In genomic region chr13:46796515-46797467, GRCh38 we compare ENCODE assay signal across 8 cellular contexts. TPM values are rescaled to one million over a fixed set of nuclear protein-coding genes. Genes with fewer than 3 reads are reported as not detected.
DNase-seq lines count a peak whose midpoint lies in the region; ATAC-seq and TF ChIP-seq lines count a peak whose summit lies in the region.

A gene with protein sequence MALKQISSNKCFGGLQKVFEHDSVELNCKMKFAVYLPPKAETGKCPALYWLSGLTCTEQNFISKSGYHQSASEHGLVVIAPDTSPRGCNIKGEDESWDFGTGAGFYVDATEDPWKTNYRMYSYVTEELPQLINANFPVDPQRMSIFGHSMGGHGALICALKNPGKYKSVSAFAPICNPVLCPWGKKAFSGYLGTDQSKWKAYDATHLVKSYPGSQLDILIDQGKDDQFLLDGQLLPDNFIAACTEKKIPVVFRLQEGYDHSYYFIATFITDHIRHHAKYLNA (minus strand): TSS chr13:46797161. CDS start chr13:46791413, 5,748 bp downstream.

- no peaks in the 10 kb centered on the region for H3K27me3 ChIP-seq in adrenal gland

- 0 to 1% (median 1%) methylated on average over 25 to 76 of the region's 76 CpGs for WGBS in adrenal gland, 4 donors

- peak; percentile 78 to 90 for TF ChIP-seq POLR2A in adrenal gland (IDR thresholded peaks at IDR 0.05)

- H3K27me3 Mint-ChIP-seq in T-cell (no peaks in the 10 kb centered on the region), progenitor cell of endocrine pancreas (no peaks in the 10 kb centered on the region)

- ATAC-seq in HG02763 (IDR thresholded peaks at IDR 0.05; ENCODE audit: unreplicated experiment) (peak; percentile 90), T-cell (replicated peaks in 1 of 4) (peak; percentile 92 to 94 (median 92)), left cardiac atrium (peak; percentile 99 to 100)

- H3K36me3 Mint-ChIP-seq in T-cell = peaks cover 6% of the 10 kb centered on the region
- peaks cover 4% of the 10 kb centered on the region for H3K36me3 Mint-ChIP-seq in progenitor cell of endocrine pancreas (ENCODE audit: insufficient read depth)

- H3K9me3 ChIP-seq in adrenal gland (replicated peaks in 1 of 3) = no peaks in the 10 kb centered on the region

- no peaks in the 10 kb centered on the region for H3K9me3 Mint-ChIP-seq in T-cell
- H3K9me3 Mint-ChIP-seq in progenitor cell of endocrine pancreas (ENCODE audit: low read depth) = no peaks in the 10 kb centered on the region

- H3K27ac ChIP-seq in adrenal gland = peak within 1 kb of the TSS; percentile 8 to 93 (median 88)

- POLR2A ChIA-PET in T-cell (lab: Charles Lee) = interaction anchor here in 1 of 2 donors (0.6 kb wide), 1 partner anchor 60 kb away, joined by 3 read pairs; no protein-coding TSS in a partner anchor

- no peaks in the 10 kb centered on the region for H3K36me3 ChIP-seq in adrenal gland (replicated peaks in 1 of 2)

- intact Hi-C loops in adrenal gland (cut with DNase I) = no loop called here
- intact Hi-C loops in left cardiac atrium (cut with DNase I) = no loop called here

- H3K4me1 Mint-ChIP-seq in T-cell = peaks cover 44 to 49% (median 46%) of the 10 kb centered on the region in 3 donors
- H3K4me1 Mint-ChIP-seq in progenitor cell of endocrine pancreas (ENCODE audit: low read depth) = peaks cover 16% of the 10 kb centered on the region

- H3K4me3 Mint-ChIP-seq in T-cell (peak within 1 kb of the TSS; percentile 94 to 99 (median 96)), progenitor cell of endocrine pancreas (ENCODE audit: low read depth) (peak within 1 kb of the TSS; percentile 84)

- H3K27ac Mint-ChIP-seq in T-cell = peak within 1 kb of the TSS; percentile 98
- H3K27ac Mint-ChIP-seq in progenitor cell of endocrine pancreas = peak within 1 kb of the TSS; percentile 98

- peak within 1 kb of the TSS; percentile 82 for H3K4me3 ChIP-seq in GM12875 (ENCODE audit: low read depth, low read length)
- peak within 1 kb of the TSS; percentile 43 to 88 (median 70) for H3K4me3 ChIP-seq in adrenal gland

- peaks cover 4 to 33% of the 10 kb centered on the region in 2 donors for H3K4me1 ChIP-seq in adrenal gland (replicated peaks in 1 of 2)

- DNase-seq in NCI-H1417 treated with DMSO at 0.1 percent for 48 hours (lab: John Stamatoyannopoulos, UW) (peak; percentile 79), T-cell (peak; percentile 71 to 93 (median 86)), adrenal gland (peak; percentile 92 to 97 (median 95)), left cardiac atrium (peak; percentile 97), progenitor cell of endocrine pancreas (ENCODE audit: low spot score, unreplicated experiment) (peak; percentile 78), ureter (ENCODE audit: low spot score) (peak; percentile 95)

- TF ChIP-seq CTCF in GM12875 (IDR thresholded peaks at IDR 0.05; ENCODE audit: borderline replicate concordance, insufficient read depth, low read depth, low read length) (no peak), adrenal gland (IDR thresholded peaks at IDR 0.05) (peak in 1 of 6 experiments; percentile 17), progenitor cell of endocrine pancreas (IDR thresholded peaks at IDR 0.05; ENCODE audit: unreplicated experiment) (no peak)

- CTCF ChIA-PET in T-cell (lab: Charles Lee) = interaction anchor here (1.0 to 1.7 kb wide), 2 partner anchors 45 to 245 kb away, joined by 3 to 4 read pairs; no protein-coding TSS in a partner anchor

RNA-seq across cellular contexts. Expression of the gene that starts here (rescaled TPM):
- total RNA-seq in T-cell (10 to 100 TPM; 32.4 to 52.1 (median 44.6) TPM), adrenal gland (100 to 1,000 TPM in 3 of 8 donors, 10 to 100 TPM in 5; 75.5 to 139 (median 93.9) TPM), left cardiac atrium (100 to 1,000 TPM; 100 to 107 TPM), progenitor cell of endocrine pancreas (96.9 and 98.5 TPM in 2 replicates), ureter (90.0 TPM)
- polyA plus RNA-seq in adrenal gland = 100 to 1,000 TPM in 1 of 3 donors, 10 to 100 TPM in 2; 44.5 to 166 (median 64.7) TPM

Comparison
In these comparisons a context has a peak if more than half of its experiments do, and no peak if none do; other contexts are left out.
1. Peak in every context shown above with its lines: DNase-seq, ATAC-seq, H3K4me3 ChIP-seq and H3K27ac ChIP-seq.